In genomic region chr6:118894425-118895240, GRCh38 we compare ENCODE assay signal across 1 cellular context.
A peak's percentile ranks its signal among the peaks of the same experiment; 100 is the strongest.
TF ChIP-seq lines count a peak whose summit lies in the region.

No MANE protein-coding gene starts in this region.

TF ChIP-seq in HepG2, 621 proteins besides CTCF, POLR2A, EP300 and RAD21 (continued from another document and continues in another):
- TF ChIP-seq PREB (CRISPR knock-in tag; IDR thresholded peaks at IDR 0.05) (no peak), ZNF839 (CRISPR knock-in tag; IDR thresholded peaks at IDR 0.05; ENCODE audit: borderline replicate concordance) (no peak), SYNCRIP (IDR thresholded peaks at IDR 0.05; ENCODE audit: insufficient read depth, low read depth, low read length) (no peak), ZFP37 (CRISPR knock-in tag; IDR thresholded peaks at IDR 0.05; ENCODE audit: borderline replicate concordance) (no peak), BRD4 (CRISPR knock-in tag; IDR thresholded peaks at IDR 0.05) (peak; percentile 85), NFAT5 (CRISPR knock-in tag; IDR thresholded peaks at IDR 0.05) (no peak), ZNF343 (CRISPR knock-in tag; IDR thresholded peaks at IDR 0.05) (no peak; the same call in 1 of the 2 replicates), ZNF230 (CRISPR knock-in tag; IDR thresholded peaks at IDR 0.05) (no peak), PTBP1 (IDR thresholded peaks at IDR 0.05; ENCODE audit: low read depth, low read length, poor library complexity, severe bottlenecking) (no peak), CHD2 (IDR thresholded peaks at IDR 0.05; ENCODE audit: low read depth, low read length) (no peak; the same call in 1 of the 2 replicates), ZNF543 (CRISPR knock-in tag; IDR thresholded peaks at IDR 0.05) (peak; percentile 71; the same call in 1 of the 2 replicates), ZNF263 (CRISPR knock-in tag; IDR thresholded peaks at IDR 0.05) (peak; percentile 24; the same call in 1 of the 2 replicates), ZNF674 (CRISPR knock-in tag; IDR thresholded peaks at IDR 0.05; ENCODE audit: low read depth) (peak; percentile 75; the same call in 1 of the 2 replicates), ZNF737 (CRISPR knock-in tag; IDR thresholded peaks at IDR 0.05; ENCODE audit: borderline replicate concordance) (no peak), KMT2A (CRISPR knock-in tag; IDR thresholded peaks at IDR 0.05) (peak; percentile 83), RARG (CRISPR knock-in tag; IDR thresholded peaks at IDR 0.05; ENCODE audit: low read depth) (no peak), HDAC2 (CRISPR knock-in tag; IDR thresholded peaks at IDR 0.05) (no peak), ZNF646 (CRISPR knock-in tag; IDR thresholded peaks at IDR 0.05) (no peak), ZNF746 (CRISPR knock-in tag; IDR thresholded peaks at IDR 0.05) (0 out of 2 replicates have a peak, but pooled peaks have one; percentile 8), RBFOX2 (IDR thresholded peaks at IDR 0.05; ENCODE audit: low read depth, low read length) (peak; percentile 89), TGIF2 (CRISPR knock-in tag; IDR thresholded peaks at IDR 0.05) (no peak; the same call in 1 of the 2 replicates), TRAFD1 (CRISPR knock-in tag; IDR thresholded peaks at IDR 0.05; ENCODE audit: borderline replicate concordance) (no peak), GMEB1 (CRISPR knock-in tag; IDR thresholded peaks at IDR 0.05; ENCODE audit: borderline replicate concordance) (0 out of 2 replicates have a peak, but pooled peaks have one; percentile 0), ZNF792 (CRISPR knock-in tag; IDR thresholded peaks at IDR 0.05) (no peak), ZFP41 (CRISPR knock-in tag; IDR thresholded peaks at IDR 0.05; ENCODE audit: borderline replicate concordance) (peak; percentile 32; the same call in 1 of the 2 replicates), CC2D1A (CRISPR knock-in tag; IDR thresholded peaks at IDR 0.05) (no peak), SOX5 (CRISPR knock-in tag; IDR thresholded peaks at IDR 0.05; ENCODE audit: borderline replicate concordance) (no peak), TCF7L2 (IDR thresholded peaks at IDR 0.05; ENCODE audit: low read depth, low read length) (no peak), TCF7 (IDR thresholded peaks at IDR 0.05; ENCODE audit: low read depth) (no peak), FUBP1 (CRISPR knock-in tag; IDR thresholded peaks at IDR 0.05; ENCODE audit: borderline replicate concordance) (no peak), AKAP8 (CRISPR knock-in tag; IDR thresholded peaks at IDR 0.05) (peak; percentile 82), ZNF138 (CRISPR knock-in tag; IDR thresholded peaks at IDR 0.05; ENCODE audit: low read depth) (no peak), HNRNPUL1 (IDR thresholded peaks at IDR 0.05; ENCODE audit: low read depth, low read length) (no peak), SIN3A (IDR thresholded peaks at IDR 0.05; ENCODE audit: borderline replicate concordance, low read depth, low read length) (peak; percentile 52; the same call in 1 of the 2 replicates), ZNF558 (CRISPR knock-in tag; IDR thresholded peaks at IDR 0.05; ENCODE audit: borderline replicate concordance) (no peak), TFDP1 (CRISPR knock-in tag; IDR thresholded peaks at IDR 0.05; ENCODE audit: borderline replicate concordance) (peak; percentile 23; the same call in 1 of the 2 replicates), THRA (CRISPR knock-in tag; IDR thresholded peaks at IDR 0.05; ENCODE audit: borderline replicate concordance) (no peak), ZNF292 (CRISPR knock-in tag; IDR thresholded peaks at IDR 0.05; ENCODE audit: borderline replicate concordance, low read depth) (no peak; the same call in none of the 2 replicates)
